Comparison of ENCODE assay signal across 8 cellular contexts in genomic region chr4:80072607-80073361, GRCh38. TPM values are rescaled to one million over a fixed set of nuclear protein-coding genes. Genes with fewer than 3 reads are reported as not detected.
A peak's percentile ranks its signal among the peaks of the same experiment; 100 is the strongest.
DNase-seq lines count a peak whose midpoint lies in the region; ATAC-seq and TF ChIP-seq lines count a peak whose summit lies in the region.

TSS of gene ANTXR2 (minus strand) at chr4:80073229. CDS start at chr4:80072560, 669 bp downstream.

- H3K4me3 ChIP-seq in SJSA1 (peak within 1 kb of the TSS; percentile 74), gastroesophageal sphincter (peak within 1 kb of the TSS; percentile 66 to 77), testis (peak within 1 kb of the TSS; percentile 86 to 94)

- no peaks in the 10 kb centered on the region for H3K9me3 ChIP-seq in SJSA1 (replicated peaks)
- no peaks in the 10 kb centered on the region for H3K9me3 ChIP-seq in gastroesophageal sphincter
- H3K9me3 ChIP-seq in testis = no peaks in the 10 kb centered on the region

- TF ChIP-seq POLR2A in gastroesophageal sphincter (IDR thresholded peaks at IDR 0.05) (peak; percentile 82 to 85), testis (IDR thresholded peaks at IDR 0.05) (no peak)

- peaks cover 31% of the 10 kb centered on the region for H3K36me3 ChIP-seq in SJSA1
- peaks cover 0 to 16% of the 10 kb centered on the region in 2 donors for H3K36me3 ChIP-seq in gastroesophageal sphincter
- H3K36me3 ChIP-seq in testis (ENCODE audit: low read depth, missing control alignments) = no peaks in the 10 kb centered on the region

- peak in 1 of 4 experiments; percentile 51 for TF ChIP-seq CTCF in gastroesophageal sphincter (IDR thresholded peaks at IDR 0.05)
- no peak for TF ChIP-seq CTCF in testis (IDR thresholded peaks at IDR 0.05)

- H3K4me1 ChIP-seq in SJSA1 (replicated peaks) (peaks cover 29% of the 10 kb centered on the region), gastroesophageal sphincter (peaks cover 5 to 63% (median 5%) of the 10 kb centered on the region in 3 donors), testis (no peaks in the 10 kb centered on the region)

- H3K27ac ChIP-seq in SJSA1 = peak within 1 kb of the TSS; percentile 78
- peak within 1 kb of the TSS; percentile 70 to 98 (median 92) for H3K27ac ChIP-seq in gastroesophageal sphincter
- peak within 1 kb of the TSS; percentile 82 to 89 for H3K27ac ChIP-seq in testis

- DNase-seq in DMS114 treated with DMSO at 0.1 percent for 48 hours (lab: John Stamatoyannopoulos, UW; ENCODE audit: unreplicated experiment) = peak; percentile 8
- DNase-seq in HUDEP-2 (lab: John Stamatoyannopoulos, UW; ENCODE audit: unreplicated experiment in 76 of 76) = peak in 72 of 76 experiments; percentile 5 to 80 (median 54)
- peak; percentile 93 to 96 for DNase-seq in SJSA1 (ENCODE audit: low read depth in 1 of 2, low spot score in 2 of 2)
- peak; percentile 72 for DNase-seq in activated naive CD4-positive, alpha-beta T cell treated with Interleukin-2 at 50 U/mL for 16 hours
- peak; percentile 83 for DNase-seq in non-pigmented ciliary epithelial cell (ENCODE audit: low read depth)
- peak; percentile 89 for DNase-seq in testis

- WGBS in gastroesophageal sphincter (ENCODE audit: low coverage in 1 of 2), 2 donors = no CpG with 5 or more reads among the region's 61 CpGs
- 0 to 1% methylated on average over 5 to 47 of the region's 61 CpGs for WGBS in testis, 2 donors

- H3K27me3 ChIP-seq in SJSA1 (replicated peaks) (no peaks in the 10 kb centered on the region), gastroesophageal sphincter (no peaks in the 10 kb centered on the region), testis (no peaks in the 10 kb centered on the region)

- ATAC-seq in GM21447 (IDR thresholded peaks at IDR 0.05; ENCODE audit: unreplicated experiment) (peak; percentile 56), gastroesophageal sphincter (peak; percentile 97)

- no peak for TF ChIP-seq EP300 in gastroesophageal sphincter (IDR thresholded peaks at IDR 0.05)

- intact Hi-C loops in testis (cut with DNase I; ENCODE audit: low total_unique reads) = loop anchor here (5.0 to 10.0 kb wide), 2 partner anchors 112 to 1110 kb away; no protein-coding TSS in a partner anchor

RNA-seq across cellular contexts. Expression of gene ANTXR2, which starts in this region (rescaled TPM):
- total RNA-seq in SJSA1 (2014; rRNA removed; shearing (Covaris generic)) = 57.8 and 72.0 TPM in 2 replicates
- total RNA-seq in gastroesophageal sphincter = 100 to 1,000 TPM; 440 to 611 (median 501) TPM
- 10 to 100 TPM; 23.8 to 30.4 TPM for total RNA-seq in testis
- polyA plus RNA-seq in testis (ENCODE audit: insufficient read depth, low read depth, low replicate concordance) = 30.8 TPM

Comparison
In these comparisons a context has a peak if more than half of its experiments do, and no peak if none do; other contexts are left out.
1. Peak in every context shown above with its lines: DNase-seq, ATAC-seq, H3K4me3 ChIP-seq and H3K27ac ChIP-seq.
2. DNase-seq: peak in every context shown above with its lines; median percentile 94 in SJSA1; 89 in testis; 83 in non-pigmented ciliary epithelial cell; 72 in activated naive CD4-positive, alpha-beta T cell treated with Interleukin-2 at 50 U/mL for 16 hours; 54 in HUDEP-2; 8 in DMS114 treated with DMSO at 0.1 percent for 48 hours.